8 cellular contexts compared by ENCODE assay signal in genomic region chr18:36130039-36130831, GRCh38. TPM values are rescaled to one million over a fixed set of nuclear protein-coding genes. Genes with fewer than 3 reads are reported as not detected.
DNase-seq lines count a peak whose midpoint lies in the region; ATAC-seq, FAIRE-seq and TF ChIP-seq lines count a peak whose summit lies in the region.

No MANE protein-coding gene starts in this region.

- no peak for TF ChIP-seq CTCF in RWPE2 (IDR thresholded peaks at IDR 0.05; ENCODE audit: poor library complexity, severe bottlenecking)

- no peak for FAIRE-seq in H54 (lab: Jason Lieb, UNC)

- H3K4me1 ChIP-seq in RWPE2 (ENCODE audit: insufficient read depth, poor library complexity, severe bottlenecking) (peaks cover 3% of the 10 kb centered on the region), esophagus (ENCODE audit: control insufficient read depth in 2 of 2, insufficient read depth in 2 of 2, low read length in 1 of 2) (peaks cover 7 to 8% of the 10 kb centered on the region in 2 donors), neuron (ENCODE audit: insufficient read depth, low read length) (peaks cover 22% of the 10 kb centered on the region)

- peaks cover 18% of the 10 kb centered on the region for H3K36me3 ChIP-seq in RWPE2 (ENCODE audit: low read depth)
- H3K36me3 ChIP-seq in esophagus (ENCODE audit: control insufficient read depth in 2 of 2, insufficient read depth in 2 of 2, low read length in 1 of 2): no peaks in the 10 kb centered on the region
- peaks cover 31% of the 10 kb centered on the region for H3K36me3 ChIP-seq in neuron (ENCODE audit: insufficient read depth, low read length)

- WGBS in esophagus, 2 donors: 3% methylated on average over 30 of the region's 30 CpGs

- TF ChIP-seq POLR2A in H54 (IDR thresholded peaks at IDR 0.05; ENCODE audit: low read depth, low read length): no peak

- peak overlapping the region; percentile 68 for H3K4me3 ChIP-seq in RWPE2 (ENCODE audit: severe bottlenecking)
- peak overlapping the region; percentile 91 to 95 for H3K4me3 ChIP-seq in esophagus (ENCODE audit: low read depth in 1 of 2, low read length in 2 of 2)
- peak overlapping the region; percentile 78 for H3K4me3 ChIP-seq in neuron (ENCODE audit: low read length)

- H2AFZ ChIP-seq in neuron (ENCODE audit: low read depth, low read length): peak overlapping the region; percentile 85

- H3K27me3 ChIP-seq in RWPE2 (ENCODE audit: insufficient read depth, poor library complexity, severe bottlenecking) (no peaks in the 10 kb centered on the region), esophagus (ENCODE audit: control insufficient read depth in 1 of 2, insufficient read depth in 2 of 2, low read length in 2 of 2) (no peaks in the 10 kb centered on the region), neuron (ENCODE audit: insufficient read depth, low read length) (no peaks in the 10 kb centered on the region)

- H3K27ac ChIP-seq in RWPE2 (ENCODE audit: poor library complexity, severe bottlenecking) (peak overlapping the region; percentile 77), esophagus (ENCODE audit: low read depth in 2 of 2, low read length in 1 of 2) (peak overlapping the region; percentile 99 to 100)

- no peaks in the 10 kb centered on the region for H3K9me3 ChIP-seq in RWPE2 (ENCODE audit: severe bottlenecking)
- H3K9me3 ChIP-seq in esophagus (ENCODE audit: control insufficient read depth in 2 of 2, insufficient read depth in 1 of 2, low read depth in 1 of 2, low read length in 1 of 2): no peaks in the 10 kb centered on the region
- no peaks in the 10 kb centered on the region for H3K9me3 ChIP-seq in neuron (ENCODE audit: low read length)

- ATAC-seq in activated CD4-positive, CD25-positive, alpha-beta regulatory T cell treated with anti-CD3 and anti-CD28 coated beads, Interleukin-2, amount 50 U/mL, for 24 hours: peak; percentile 2 to 3
- peak; percentile 18 for ATAC-seq in HG02798 (IDR thresholded peaks at IDR 0.05; ENCODE audit: poor library complexity, unreplicated experiment)
- ATAC-seq in RWPE2 (ENCODE audit: low read depth): peak; percentile 35

- no peak for DNase-seq in activated CD4-positive, CD25-positive, alpha-beta regulatory T cell (lab: John Stamatoyannopoulos, UW)
- no peak for DNase-seq in RWPE2 (ENCODE audit: low spot score)
- no peak for DNase-seq in H54 (ENCODE audit: insufficient read length, low spot score)
- no peak for DNase-seq in COLO668 (lab: John Stamatoyannopoulos, UW; ENCODE audit: unreplicated experiment)

RNA-seq across cellular contexts. Expression of gene ELP2, which starts 0.5 kb away (rescaled TPM):
- 10 to 100 TPM; 22.7 to 40.3 TPM for polyA plus RNA-seq in esophagus

RNA-seq across cellular contexts. Expression of gene SLC39A6, which starts 1.1 kb away (rescaled TPM):
- 10 to 100 TPM in 1 of 2 donors, 1 to 10 TPM in 1; 2.8 to 11.9 TPM for polyA plus RNA-seq in esophagus

RNA-seq across cellular contexts. Expression of gene MOCOS, which starts 57.1 kb away (rescaled TPM):
- polyA plus RNA-seq in esophagus: 1 to 10 TPM; 1.2 to 4.2 TPM
